Comparison of ENCODE assay signal across 10 cellular contexts in the genomic region with DNA sequence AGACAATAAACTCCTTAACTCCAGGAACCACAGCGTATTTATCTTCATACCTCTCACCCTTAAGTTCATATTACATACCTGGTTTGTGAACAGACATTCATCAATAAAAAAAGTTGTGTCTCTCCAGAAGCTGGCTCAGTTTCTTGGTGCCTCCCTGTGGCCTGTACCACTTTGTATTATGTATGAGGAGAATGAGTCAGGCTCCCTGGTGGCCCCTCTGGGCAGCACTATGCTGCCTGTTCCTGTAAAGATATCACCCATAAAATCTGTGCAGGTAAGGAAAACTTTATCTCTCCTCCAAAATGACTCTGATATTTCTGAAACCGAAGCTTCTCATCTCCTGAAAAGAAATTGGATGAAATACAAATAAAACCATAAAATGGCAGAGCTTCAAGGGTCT.
"Had no signal": no experiment of that assay in that cellular context is flagged by ENCODE, and none has a peak within 500 bp of the region (broad histone marks: within the 10 kb centered on the region; RNA-seq: fewer than 3 reads in every experiment).

No MANE protein-coding gene starts in this region.

- H3K27me3 ChIP-seq: body of pancreas, upper lobe of right lung had no signal

- DNase-seq: activated T-cell treated with anti-CD3 and anti-CD28 coated beads, Interleukin-2, amount 50 U/mL, for 1 hour; body of pancreas; effector memory CD4-positive, alpha-beta T cell; immature natural killer cell; nephron progenitor cell; stimulated activated CD4-positive, alpha-beta T cell treated with anti-CD3 and anti-CD28 coated beads, Interleukin-2, amount 100 ng/mL, for 48 hours; stimulated activated naive CD4-positive, alpha-beta T cell treated with Interleukin-2 at 50 U/mL for 16 hours; T-helper 2 cell; upper lobe of right lung had no signal

- H3K4me1 ChIP-seq: upper lobe of right lung had no signal

- H3K9me3 ChIP-seq: body of pancreas, upper lobe of right lung had no signal

- H3K27ac ChIP-seq: epithelial cell of prostate, upper lobe of right lung had no signal

- H3K4me3 ChIP-seq: body of pancreas, upper lobe of right lung had no signal

- H3K36me3 ChIP-seq: upper lobe of right lung had no signal

- ATAC-seq: body of pancreas, upper lobe of right lung had no signal
